In genomic region chr2:135849087-135849486, GRCh38 we compare ENCODE assay signal across 15 cellular contexts. TPM values are rescaled to one million over a fixed set of nuclear protein-coding genes. Genes with fewer than 3 reads are reported as not detected.
A peak's percentile ranks its signal among the peaks of the same experiment; 100 is the strongest.
DNase-seq lines count a peak whose midpoint lies in the region; ATAC-seq and TF ChIP-seq lines count a peak whose summit lies in the region.
"Had no signal": no experiment of that assay in that cellular context is flagged by ENCODE, and none has a peak within 500 bp of the region (broad histone marks: within the 10 kb centered on the region; RNA-seq: fewer than 3 reads in every experiment).

No MANE protein-coding gene starts in this region.

- no peaks in the 10 kb centered on the region for H3K27me3 ChIP-seq in GM23338 (ENCODE audit: insufficient read depth)

- no peak for TF ChIP-seq CTCF in GM23338 (conservative IDR thresholded peaks at IDR 0.05; ENCODE audit: low read depth in 2 of 2)

- no peak overlapping the region for H3K4me2 ChIP-seq in GM23338

- DNase-seq in activated T-cell treated with anti-CD3 and anti-CD28 coated beads, Interleukin-2, amount 50 U/mL, for 24 hours = no peak
- no peak for DNase-seq in activated T-cell treated with anti-CD3 and anti-CD28 coated beads, Interleukin-2, amount 50 U/mL, for 48 hours
- DNase-seq in GM23338 (ENCODE audit: low spot score) = no peak
- no peak for DNase-seq in activated CD8-positive, alpha-beta T cell treated with anti-CD3 and anti-CD28 coated beads, Interleukin-2, amount 10 ng/mL, durations not matched to agents 7 days and 5 days
- DNase-seq in activated naive CD8-positive, alpha-beta T cell treated with anti-CD3 and anti-CD28 coated beads for 36 hours = no peak
- DNase-seq in stimulated activated naive CD4-positive, alpha-beta T cell (lab: John Stamatoyannopoulos, UW) = no peak
- DNase-seq: C1 segment of cervical spinal cord; Calu3; CD4-positive, alpha-beta T cell; DMS79; GOT3; H9 had no signal

- H3K4me1 Mint-ChIP-seq in activated T-cell treated with anti-CD3 and anti-CD28 coated beads, Interleukin-2, amount 50 U/mL, for 24 hours (ENCODE audit: low read depth) = peaks cover 9% of the 10 kb centered on the region
- H3K4me1 Mint-ChIP-seq in GM23338 = no peaks in the 10 kb centered on the region
- peaks cover 3% of the 10 kb centered on the region for H3K4me1 Mint-ChIP-seq in activated CD8-positive, alpha-beta T cell treated with anti-CD3 and anti-CD28 coated beads, Interleukin-2, amount 10 ng/mL, durations not matched to agents 7 days and 5 days (ENCODE audit: low read depth)
- peaks cover 10% of the 10 kb centered on the region for H3K4me1 Mint-ChIP-seq in activated naive CD8-positive, alpha-beta T cell treated with anti-CD3 and anti-CD28 coated beads for 36 hours
- H3K4me1 Mint-ChIP-seq: B cell, H9 had no signal

- POLR2A ChIA-PET in activated CD8-positive, alpha-beta T cell treated with anti-CD3 and anti-CD28 coated beads, Interleukin-2, amount 10 ng/mL, durations not matched to agents 7 days and 5 days (lab: Charles Lee) = interaction anchor here (0.9 kb wide), 1 partner anchor 26 kb away, joined by 3 read pairs; no protein-coding TSS in a partner anchor

- no peaks in the 10 kb centered on the region for H3K4me1 ChIP-seq in GM23338 (ENCODE audit: insufficient read depth)

- peak overlapping the region; percentile 21; the same call in 1 of the 2 replicates for H3K27ac ChIP-seq in GM23338 (ENCODE audit: low read depth)

- H3K36me3 ChIP-seq in GM23338 (ENCODE audit: insufficient read depth) = peaks cover 82% of the 10 kb centered on the region

- no peaks in the 10 kb centered on the region for H3K9me2 ChIP-seq in GM23338 (ENCODE audit: insufficient read depth)

- peak overlapping the region; percentile 46 for H3K27ac Mint-ChIP-seq in activated T-cell treated with anti-CD3 and anti-CD28 coated beads, Interleukin-2, amount 50 U/mL, for 24 hours
- H3K27ac Mint-ChIP-seq in GM23338 = no peak overlapping the region
- peak overlapping the region; percentile 56 for H3K27ac Mint-ChIP-seq in activated CD8-positive, alpha-beta T cell treated with anti-CD3 and anti-CD28 coated beads, Interleukin-2, amount 10 ng/mL, durations not matched to agents 7 days and 5 days
- peak overlapping the region; percentile 28 for H3K27ac Mint-ChIP-seq in activated naive CD8-positive, alpha-beta T cell treated with anti-CD3 and anti-CD28 coated beads for 36 hours
- H3K27ac Mint-ChIP-seq: B cell; CD4-positive, alpha-beta T cell had no signal

- no peak overlapping the region for H3K4me3 ChIP-seq in GM23338

- H3K4me3 Mint-ChIP-seq in activated T-cell treated with anti-CD3 and anti-CD28 coated beads, Interleukin-2, amount 50 U/mL, for 24 hours = no peak overlapping the region
- H3K4me3 Mint-ChIP-seq in GM23338 = no peak overlapping the region
- H3K4me3 Mint-ChIP-seq in activated CD8-positive, alpha-beta T cell treated with anti-CD3 and anti-CD28 coated beads, Interleukin-2, amount 10 ng/mL, durations not matched to agents 7 days and 5 days = no peak overlapping the region
- no peak overlapping the region for H3K4me3 Mint-ChIP-seq in activated naive CD8-positive, alpha-beta T cell treated with anti-CD3 and anti-CD28 coated beads for 36 hours
- H3K4me3 Mint-ChIP-seq: B cell; CD4-positive, alpha-beta T cell; H9 had no signal

- no peak for ATAC-seq in GM23338
- ATAC-seq in activated CD8-positive, alpha-beta T cell treated with anti-CD3 and anti-CD28 coated beads, Interleukin-2, amount 10 ng/mL, durations not matched to agents 7 days and 5 days = no peak
- ATAC-seq in GM18520 (IDR thresholded peaks at IDR 0.05; ENCODE audit: unreplicated experiment) = no peak

- H3F3A ChIP-seq in GM23338 (replicated peaks; ENCODE audit: low read depth) = peaks cover 10% of the 10 kb centered on the region; the same call in 1 of the 2 replicates

- H3K79me2 ChIP-seq in GM23338 (replicated peaks; ENCODE audit: insufficient read depth) = no peaks in the 10 kb centered on the region; the same call in 1 of the 2 replicates

- CTCF ChIA-PET in activated CD8-positive, alpha-beta T cell treated with anti-CD3 and anti-CD28 coated beads, Interleukin-2, amount 10 ng/mL, durations not matched to agents 7 days and 5 days (lab: Charles Lee) = no interaction called here

- H3K9me3 Mint-ChIP-seq in activated T-cell treated with anti-CD3 and anti-CD28 coated beads, Interleukin-2, amount 50 U/mL, for 24 hours = no peaks in the 10 kb centered on the region
- H3K9me3 Mint-ChIP-seq in GM23338 = no peaks in the 10 kb centered on the region
- no peaks in the 10 kb centered on the region for H3K9me3 Mint-ChIP-seq in activated CD8-positive, alpha-beta T cell treated with anti-CD3 and anti-CD28 coated beads, Interleukin-2, amount 10 ng/mL, durations not matched to agents 7 days and 5 days (ENCODE audit: insufficient read depth)
- H3K9me3 Mint-ChIP-seq in activated naive CD8-positive, alpha-beta T cell treated with anti-CD3 and anti-CD28 coated beads for 36 hours = no peaks in the 10 kb centered on the region
- H3K9me3 Mint-ChIP-seq: CD4-positive, alpha-beta T cell; H9 had no signal

- H3K36me3 Mint-ChIP-seq in activated T-cell treated with anti-CD3 and anti-CD28 coated beads, Interleukin-2, amount 50 U/mL, for 24 hours (ENCODE audit: low read depth) = peaks cover 98% of the 10 kb centered on the region
- peaks cover 78% of the 10 kb centered on the region for H3K36me3 Mint-ChIP-seq in GM23338 (ENCODE audit: low read depth)
- peaks cover 68% of the 10 kb centered on the region for H3K36me3 Mint-ChIP-seq in activated CD8-positive, alpha-beta T cell treated with anti-CD3 and anti-CD28 coated beads, Interleukin-2, amount 10 ng/mL, durations not matched to agents 7 days and 5 days (ENCODE audit: low read depth)
- peaks cover 52% of the 10 kb centered on the region for H3K36me3 Mint-ChIP-seq in activated naive CD8-positive, alpha-beta T cell treated with anti-CD3 and anti-CD28 coated beads for 36 hours

- no peak overlapping the region for H2AFZ ChIP-seq in GM23338

- H4K20me1 ChIP-seq in GM23338 (replicated peaks; ENCODE audit: insufficient read depth) = peaks cover 46% of the 10 kb centered on the region

- H3K27me3 Mint-ChIP-seq in activated T-cell treated with anti-CD3 and anti-CD28 coated beads, Interleukin-2, amount 50 U/mL, for 24 hours = no peaks in the 10 kb centered on the region
- no peaks in the 10 kb centered on the region for H3K27me3 Mint-ChIP-seq in GM23338 (ENCODE audit: insufficient read depth, low read depth, poor library complexity)
- no peaks in the 10 kb centered on the region for H3K27me3 Mint-ChIP-seq in activated CD8-positive, alpha-beta T cell treated with anti-CD3 and anti-CD28 coated beads, Interleukin-2, amount 10 ng/mL, durations not matched to agents 7 days and 5 days (ENCODE audit: low read depth)
- H3K27me3 Mint-ChIP-seq in activated naive CD8-positive, alpha-beta T cell treated with anti-CD3 and anti-CD28 coated beads for 36 hours = no peaks in the 10 kb centered on the region
- H3K27me3 Mint-ChIP-seq: B cell; CD4-positive, alpha-beta T cell had no signal

TF ChIP-seq in GM23338, 12 proteins besides CTCF, POLR2A, EP300 and RAD21 (continues in another document):
- TF ChIP-seq POLR2AphosphoS5 (IDR thresholded peaks at IDR 0.05; ENCODE audit: low read depth) (no peak), NANOG (IDR thresholded peaks at IDR 0.05; ENCODE audit: borderline replicate concordance) (no peak), ZNF114 (CRISPR knock-in tag; IDR thresholded peaks at IDR 0.05) (no peak), REST (IDR thresholded peaks at IDR 0.05; ENCODE audit: unreplicated experiment) (no peak), EZH2phosphoT487 (IDR thresholded peaks at IDR 0.05; ENCODE audit: unreplicated experiment) (no peak), ZNF331 (CRISPR knock-in tag; IDR thresholded peaks at IDR 0.05; ENCODE audit: low read depth) (no peak), JUNB (IDR thresholded peaks at IDR 0.05; ENCODE audit: unreplicated experiment) (no peak), STAT1 (IDR thresholded peaks at IDR 0.05; ENCODE audit: unreplicated experiment) (no peak), EZH2 (IDR thresholded peaks at IDR 0.05; ENCODE audit: low read depth, unreplicated experiment) (no peak)

RNA-seq across cellular contexts. Expression of gene LCT, which starts 12.1 kb away (rescaled TPM):
- not detected in 2 replicates for total RNA-seq in GM23338 (2014; rRNA removed; shearing (Covaris generic))
- not detected in 2 replicates for polyA plus RNA-seq in GM23338 (2016; fragmentation: Nextera tagmentation; extraction: Ambion mirVana)
- under 1 TPM; 0.18 to 0.34 TPM for total RNA-seq in activated CD8-positive, alpha-beta T cell treated with anti-CD3 and anti-CD28 coated beads, Interleukin-2, amount 10 ng/mL, durations not matched to agents 7 days and 5 days
- under 1 TPM; 0.31 to 0.34 TPM for total RNA-seq in activated naive CD8-positive, alpha-beta T cell treated with anti-CD3 and anti-CD28 coated beads for 36 hours
- total RNA-seq: G401 had no signal

RNA-seq across cellular contexts. Expression of gene MCM6, which starts 27.2 kb away (rescaled TPM):
- total RNA-seq in GM23338 (2014; rRNA removed; shearing (Covaris generic)) = 133 and 139 TPM in 2 replicates
- 64.7 and 74.7 TPM in 2 replicates for polyA plus RNA-seq in GM23338 (2016; fragmentation: Nextera tagmentation; extraction: Ambion mirVana)
- 100 to 1,000 TPM; 144 to 145 TPM for total RNA-seq in activated CD8-positive, alpha-beta T cell treated with anti-CD3 and anti-CD28 coated beads, Interleukin-2, amount 10 ng/mL, durations not matched to agents 7 days and 5 days
- 100 to 1,000 TPM; 229 to 232 TPM for total RNA-seq in activated naive CD8-positive, alpha-beta T cell treated with anti-CD3 and anti-CD28 coated beads for 36 hours
